8 cellular contexts compared by ENCODE assay signal in genomic region chr2:20350105-20350712, GRCh38. TPM values are rescaled to one million over a fixed set of nuclear protein-coding genes. Genes with fewer than 3 reads are reported as not detected.
DNase-seq lines count a peak whose midpoint lies in the region; ATAC-seq and TF ChIP-seq lines count a peak whose summit lies in the region.

No MANE protein-coding gene starts in this region.

- intact Hi-C loops in dorsolateral prefrontal cortex (cut with DNase I): loop anchor here in 1 of 2 donors (2.0 kb wide), 1 partner anchor 299 kb away; the partner anchor contains the start of gene LAPTM4A

- H3K4me3 ChIP-seq in dorsolateral prefrontal cortex: peak overlapping the region; percentile 75 to 97 (median 89)

- TF ChIP-seq CTCF in dorsolateral prefrontal cortex (IDR thresholded peaks at IDR 0.05 in 54 of 56, conservative IDR thresholded peaks at IDR 0.05 in 2 of 56; ENCODE audit: low read depth in 1 of 56, partially characterized antibody in 56 of 56): peak in 8 of 56 donors; percentile 1 to 24 (median 12)

- no peaks in the 10 kb centered on the region for H3K27me3 ChIP-seq in dorsolateral prefrontal cortex

- peak; percentile 41 to 55 for DNase-seq in NCI-H187 (lab: John Stamatoyannopoulos, UW)
- no peak for DNase-seq in NCI-H187 treated with DMSO at 0.1 percent for 48 hours (lab: John Stamatoyannopoulos, UW)
- peak; percentile 4 for DNase-seq in NCI-H1092 (lab: John Stamatoyannopoulos, UW)
- peak; percentile 74 for DNase-seq in activated CD4-positive, alpha-beta T cell treated with anti-CD3 and anti-CD28 coated beads for 48 hours
- peak in 7 of 10 donors; percentile 14 to 69 (median 31) for DNase-seq in dorsolateral prefrontal cortex
- DNase-seq in medulla oblongata (ENCODE audit: extremely low spot score): peak; percentile 45
- DNase-seq in stimulated activated CD8-positive, alpha-beta memory T cell treated with anti-CD3 and anti-CD28 coated beads, Interleukin-12 subunit alpha, Interleukin-12 subunit beta, amount 100 ng/mL, for 4 hours (ENCODE audit: low read depth): peak; percentile 48

- peak; percentile 27 for ATAC-seq in HG02588 (IDR thresholded peaks at IDR 0.05; ENCODE audit: unreplicated experiment)

- H3K27ac ChIP-seq in dorsolateral prefrontal cortex: peak overlapping the region in 58 of 59 donors; percentile 85 to 99 (median 95)

RNA-seq across cellular contexts. Expression of gene PUM2, which starts 0.4 kb away (rescaled TPM):
- 100 to 1,000 TPM; 107 to 165 (median 131) TPM for total RNA-seq in dorsolateral prefrontal cortex
